In the genomic region with DNA sequence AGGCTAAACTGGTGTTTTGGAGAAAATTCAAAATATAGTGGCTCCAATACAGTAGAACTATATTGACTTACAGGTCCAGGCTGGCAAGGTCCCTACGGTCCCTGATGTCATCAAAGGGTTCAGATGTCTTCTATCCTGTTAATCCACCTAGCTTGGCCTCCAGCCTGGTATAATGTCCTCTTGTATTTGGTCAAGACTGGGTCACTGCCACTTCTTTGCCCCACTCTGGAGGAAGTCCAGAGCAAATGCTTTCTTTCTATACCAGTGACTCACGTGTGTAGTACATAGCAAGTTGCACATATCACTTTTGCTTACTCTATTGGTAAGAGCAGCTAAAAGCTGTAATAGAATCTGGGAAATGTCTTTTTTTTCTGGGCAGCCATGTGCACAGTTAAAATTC, we compare ENCODE assay signal across 1 cellular context.
TF ChIP-seq lines count a peak whose summit lies in the region.

No MANE protein-coding gene starts in this region.

TF ChIP-seq in H1, 55 proteins besides CTCF, POLR2A, EP300 and RAD21:
- TF ChIP-seq ASH2L (IDR thresholded peaks at IDR 0.05; ENCODE audit: low read length) (no peak), SRF (IDR thresholded peaks at IDR 0.05; ENCODE audit: low read depth, low read length) (no peak), JUND (IDR thresholded peaks at IDR 0.05; ENCODE audit: low read length) (no peak), RBBP5 (IDR thresholded peaks at IDR 0.05; ENCODE audit: borderline replicate concordance, low read depth, low read length) (no peak), CEBPB (IDR thresholded peaks at IDR 0.05; ENCODE audit: low read depth, low read length) (no peak), SP2 (IDR thresholded peaks at IDR 0.05; ENCODE audit: low read length) (no peak), CHD1 (IDR thresholded peaks at IDR 0.05; ENCODE audit: low read depth, low read length) (no peak), GTF2F1 (IDR thresholded peaks at IDR 0.05; ENCODE audit: borderline replicate concordance, low read depth, low read length) (no peak), SAP30 (IDR thresholded peaks at IDR 0.05; ENCODE audit: insufficient read depth, insufficient replicate concordance, low read length) (no peak), FOSL1 (IDR thresholded peaks at IDR 0.05; ENCODE audit: insufficient read depth, low read depth, low read length) (no peak), KDM4A (IDR thresholded peaks at IDR 0.05; ENCODE audit: low read depth, low read length, severe bottlenecking) (no peak), TCF12 (IDR thresholded peaks at IDR 0.05; ENCODE audit: low read depth, low read length) (no peak)
